In the genomic region with DNA sequence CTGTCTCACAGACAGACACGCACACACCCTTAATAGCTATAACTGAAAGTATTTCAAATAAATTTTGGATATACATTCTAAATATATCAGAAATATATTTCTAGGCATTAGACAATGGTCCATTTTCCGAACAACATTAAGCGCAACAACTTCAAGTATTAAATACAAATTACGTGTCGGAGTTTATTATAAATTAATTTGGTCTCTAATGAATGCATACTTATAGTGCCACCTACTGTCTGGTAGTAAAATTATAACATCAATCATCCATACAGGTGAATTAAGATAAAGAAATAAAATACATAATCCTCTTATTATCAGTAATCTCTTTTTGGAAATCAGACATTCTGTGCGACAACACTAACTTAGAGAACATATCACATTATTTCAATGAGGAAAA, we compare ENCODE assay signal across 8 cellular contexts. TPM values are rescaled to one million over a fixed set of nuclear protein-coding genes. Genes with fewer than 3 reads are reported as not detected.
DNase-seq lines count a peak whose midpoint lies in the region; ATAC-seq and TF ChIP-seq lines count a peak whose summit lies in the region.

No MANE protein-coding gene starts in this region.

- ATAC-seq in SK-N-SH treated with all-trans-retinoic acid at 6 μM for 48 hours (no peak), foreskin keratinocyte (no peak)
- ATAC-seq in activated CD4-positive, alpha-beta T cell treated with anti-CD3 and anti-CD28 coated beads for 36 hours = no peak

- H3K9me2 ChIP-seq in SK-N-SH = no peaks in the 10 kb centered on the region

- H3K27ac ChIP-seq in SK-N-SH (ENCODE audit: low read depth in 2 of 2, low read length in 1 of 2) (no peak overlapping the region), Peyer's patch (no peak overlapping the region), foreskin keratinocyte (no peak overlapping the region)

- H3K9me3 Mint-ChIP-seq in type B pancreatic cell = no peaks in the 10 kb centered on the region
- H3K9me3 Mint-ChIP-seq in activated CD4-positive, alpha-beta T cell treated with anti-CD3 and anti-CD28 coated beads for 36 hours (ENCODE audit: low read depth) = peaks cover 2% of the 10 kb centered on the region

- no peak for TF ChIP-seq EP300 in SK-N-SH (IDR thresholded peaks at IDR 0.05; ENCODE audit: borderline replicate concordance in 1 of 2, low read depth in 1 of 2, low read length in 1 of 2)

- H3K36me3 ChIP-seq in SK-N-SH (replicated peaks in 1 of 2; ENCODE audit: control insufficient read depth in 1 of 2, insufficient read depth in 2 of 2, low read length in 1 of 2) (no peaks in the 10 kb centered on the region), Peyer's patch (no peaks in the 10 kb centered on the region)

- peaks cover 2% of the 10 kb centered on the region for H3K27me3 Mint-ChIP-seq in type B pancreatic cell
- peaks cover 6% of the 10 kb centered on the region for H3K27me3 Mint-ChIP-seq in activated CD4-positive, alpha-beta T cell treated with anti-CD3 and anti-CD28 coated beads for 36 hours

- H2AFZ ChIP-seq in SK-N-SH (ENCODE audit: low read depth) = no peak overlapping the region

- H3K9ac ChIP-seq in SK-N-SH = no peak overlapping the region

- H3K36me3 Mint-ChIP-seq in type B pancreatic cell = no peaks in the 10 kb centered on the region
- H3K36me3 Mint-ChIP-seq in activated CD4-positive, alpha-beta T cell treated with anti-CD3 and anti-CD28 coated beads for 36 hours (ENCODE audit: low read depth) = no peaks in the 10 kb centered on the region

- no peak overlapping the region for H3K27ac Mint-ChIP-seq in type B pancreatic cell
- no peak overlapping the region for H3K27ac Mint-ChIP-seq in activated CD4-positive, alpha-beta T cell treated with anti-CD3 and anti-CD28 coated beads for 36 hours

- no peak for TF ChIP-seq POLR2A in Peyer's patch (IDR thresholded peaks at IDR 0.05)

- WGBS in SK-N-SH (ENCODE audit: low lambda C conversion rate) = 35% methylated on average over 6 of the region's 6 CpGs

- TF ChIP-seq RAD21 in SK-N-SH (IDR thresholded peaks at IDR 0.05; ENCODE audit: low read length) = peak; percentile 47; the same call in 1 of the 2 replicates

- H3K4me2 ChIP-seq in SK-N-SH = no peak overlapping the region

- no peaks in the 10 kb centered on the region for H4K20me1 ChIP-seq in SK-N-SH (ENCODE audit: insufficient read depth)

- H3K4me1 Mint-ChIP-seq in type B pancreatic cell (ENCODE audit: unreplicated experiment) = no peaks in the 10 kb centered on the region
- no peaks in the 10 kb centered on the region for H3K4me1 Mint-ChIP-seq in activated CD4-positive, alpha-beta T cell treated with anti-CD3 and anti-CD28 coated beads for 36 hours

- no peaks in the 10 kb centered on the region for H3K79me2 ChIP-seq in SK-N-SH (ENCODE audit: insufficient read depth)

- H3K4me1 ChIP-seq in SK-N-SH (ENCODE audit: control insufficient read depth in 1 of 2, insufficient read depth in 2 of 2, low read depth in 1 of 2, low read length in 1 of 2) (no peaks in the 10 kb centered on the region; a peak in 1 of 4 replicates), Peyer's patch (no peaks in the 10 kb centered on the region), foreskin keratinocyte (no peaks in the 10 kb centered on the region)

- CTCF ChIA-PET in SK-N-SH (lab: Yijun Ruan, JAX) = interaction anchor here (0.7 to 3.3 kb wide), 18 partner anchors 9 to 353 kb away, joined by 3 to 43 read pairs (median 4); no protein-coding TSS in a partner anchor
- CTCF ChIA-PET in activated CD4-positive, alpha-beta T cell treated with anti-CD3 and anti-CD28 coated beads for 36 hours (lab: Charles Lee) = interaction anchor here (0.8 to 2.2 kb wide), 9 partner anchors 18 to 323 kb away, joined by 3 to 18 read pairs (median 3); no protein-coding TSS in a partner anchor

- H3K4me3 Mint-ChIP-seq in type B pancreatic cell = no peak overlapping the region
- H3K4me3 Mint-ChIP-seq in activated CD4-positive, alpha-beta T cell treated with anti-CD3 and anti-CD28 coated beads for 36 hours = no peak overlapping the region

- H3K4me3 ChIP-seq in SK-N-SH (ENCODE audit: low read depth in 2 of 2, low read length in 1 of 2) (no peak overlapping the region), Peyer's patch (no peak overlapping the region)

- DNase-seq in SK-N-SH (no peak), Peyer's patch (no peak), foreskin keratinocyte (no peak), type B pancreatic cell (ENCODE audit: extremely low spot score, unreplicated experiment) (no peak), NCI-H187 (lab: John Stamatoyannopoulos, UW) (no peak), cerebellar cortex (ENCODE audit: low spot score) (no peak)
- DNase-seq in activated CD4-positive, alpha-beta T cell treated with anti-CD3 and anti-CD28 coated beads for 36 hours = no peak

- TF ChIP-seq CTCF in SK-N-SH (IDR thresholded peaks at IDR 0.05) = peak; percentile 59
- peak in 4 of 6 experiments; percentile 36 to 61 (median 60) for TF ChIP-seq CTCF in Peyer's patch (IDR thresholded peaks at IDR 0.05)
- TF ChIP-seq CTCF in foreskin keratinocyte (conservative IDR thresholded peaks at IDR 0.05) = peak; percentile 67
- TF ChIP-seq CTCF in type B pancreatic cell (conservative IDR thresholded peaks at IDR 0.05) = peak; percentile 66

- H3K27me3 ChIP-seq in SK-N-SH (ENCODE audit: insufficient read depth) = no peaks in the 10 kb centered on the region
- no peaks in the 10 kb centered on the region for H3K27me3 ChIP-seq in Peyer's patch
- H3K27me3 ChIP-seq in foreskin keratinocyte = no peaks in the 10 kb centered on the region

- H3F3A ChIP-seq in SK-N-SH (replicated peaks; ENCODE audit: insufficient read depth) = no peaks in the 10 kb centered on the region

- H3K9me3 ChIP-seq in SK-N-SH = no peaks in the 10 kb centered on the region
- peaks cover 0 to 7% (median 3%) of the 10 kb centered on the region in 4 donors for H3K9me3 ChIP-seq in Peyer's patch

- POLR2A ChIA-PET in SK-N-SH (lab: Yijun Ruan, JAX) = no interaction called here
- POLR2A ChIA-PET in activated CD4-positive, alpha-beta T cell treated with anti-CD3 and anti-CD28 coated beads for 36 hours (lab: Charles Lee) = no interaction called here

- intact Hi-C loops in activated CD4-positive, alpha-beta T cell treated with anti-CD3 and anti-CD28 coated beads for 36 hours (cut with DNase I, micrococcal nuclease) = loop anchor here (1.0 to 5.0 kb wide), 3 partner anchors 247 to 322 kb away; partner anchors contain the start of gene KCNJ8 (in 1 of the 2)

TF ChIP-seq in SK-N-SH, 30 proteins besides CTCF, POLR2A, EP300 and RAD21 (continues in another document):
- TF ChIP-seq ELF1 (IDR thresholded peaks at IDR 0.05) (no peak), NRF1 (IDR thresholded peaks at IDR 0.05; ENCODE audit: low read depth, low read length) (no peak), FOXJ3 (CRISPR knock-in tag; IDR thresholded peaks at IDR 0.05) (no peak), ZBTB33 (IDR thresholded peaks at IDR 0.05; ENCODE audit: borderline replicate concordance, low read depth) (no peak), FOSL2 (IDR thresholded peaks at IDR 0.05; ENCODE audit: borderline replicate concordance, low read depth) (no peak), JUND (IDR thresholded peaks at IDR 0.05) (no peak), RXRA (IDR thresholded peaks at IDR 0.05; ENCODE audit: borderline replicate concordance, low read depth) (no peak)

TF ChIP-seq in SK-N-SH treated with all-trans-retinoic acid at 6 μM for 48 hours, 23 proteins besides CTCF, POLR2A, EP300 and RAD21 (continues in another document):
- TF ChIP-seq TCF4 (CRISPR knock-in tag; IDR thresholded peaks at IDR 0.05; ENCODE audit: borderline replicate concordance) (no peak), CSRNP3 (CRISPR knock-in tag; IDR thresholded peaks at IDR 0.05) (no peak), ARNTL (CRISPR knock-in tag; IDR thresholded peaks at IDR 0.05; ENCODE audit: borderline replicate concordance, low read depth) (no peak), TOX (CRISPR knock-in tag; IDR thresholded peaks at IDR 0.05; ENCODE audit: borderline replicate concordance) (no peak), ZNF8 (CRISPR knock-in tag; IDR thresholded peaks at IDR 0.05) (no peak), ESRRG (CRISPR knock-in tag; IDR thresholded peaks at IDR 0.05) (no peak), PPARA (CRISPR knock-in tag; IDR thresholded peaks at IDR 0.05; ENCODE audit: borderline replicate concordance) (no peak)
- TF ChIP-seq, protein P1, sequence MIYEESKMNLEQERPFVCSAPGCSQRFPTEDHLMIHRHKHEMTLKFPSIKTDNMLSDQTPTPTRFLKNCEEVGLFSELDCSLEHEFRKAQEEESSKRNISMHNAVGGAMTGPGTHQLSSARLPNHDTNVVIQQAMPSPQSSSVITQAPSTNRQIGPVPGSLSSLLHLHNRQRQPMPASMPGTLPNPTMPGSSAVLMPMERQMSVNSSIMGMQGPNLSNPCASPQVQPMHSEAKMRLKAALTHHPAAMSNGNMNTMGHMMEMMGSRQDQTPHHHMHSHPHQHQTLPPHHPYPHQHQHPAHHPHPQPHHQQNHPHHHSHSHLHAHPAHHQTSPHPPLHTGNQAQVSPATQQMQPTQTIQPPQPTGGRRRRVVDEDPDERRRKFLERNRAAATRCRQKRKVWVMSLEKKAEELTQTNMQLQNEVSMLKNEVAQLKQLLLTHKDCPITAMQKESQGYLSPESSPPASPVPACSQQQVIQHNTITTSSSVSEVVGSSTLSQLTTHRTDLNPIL (CRISPR knock-in tag; IDR thresholded peaks at IDR 0.05; ENCODE audit: low read depth) = no peak

RNA-seq across cellular contexts. Expression of gene CMAS, which starts 27.2 kb away (rescaled TPM):
- polyA plus RNA-seq in SK-N-SH (2012; rRNA removed) (16.0 and 18.0 TPM in 2 replicates), foreskin keratinocyte (41.8 and 44.7 TPM in 2 replicates)
- polyA plus RNA-seq in SK-N-SH (2012; cell fraction: cytosol; rRNA removed) = 24.5 and 35.5 TPM in 2 replicates
- polyA plus RNA-seq in SK-N-SH (2012; cell fraction: nucleus; rRNA removed) = 5.8 and 10.9 TPM in 2 replicates
- total RNA-seq in Peyer's patch (100 to 1,000 TPM in 2 of 4 donors, 10 to 100 TPM in 2; 41.3 to 112 (median 94.3) TPM), foreskin keratinocyte (47.9 and 49.1 TPM in 2 replicates), type B pancreatic cell (ENCODE audit: low replicate concordance) (33.3 and 85.5 TPM in 2 replicates)
- 10 to 100 TPM; 33.5 to 52.1 TPM for total RNA-seq in activated CD4-positive, alpha-beta T cell treated with anti-CD3 and anti-CD28 coated beads for 36 hours
